17 cellular contexts compared by ENCODE assay signal in genomic region chr2:239929504-239929903, GRCh38.
DNase-seq lines count a peak whose midpoint lies in the region; ATAC-seq and TF ChIP-seq lines count a peak whose summit lies in the region.
"Had no signal": no experiment of that assay in that cellular context is flagged by ENCODE, and none has a peak within 500 bp of the region (broad histone marks: within the 10 kb centered on the region; RNA-seq: fewer than 3 reads in every experiment).

No MANE protein-coding gene starts in this region.

- peaks cover under 1% of the 10 kb centered on the region for H3K27me3 Mint-ChIP-seq in activated CD4-positive, alpha-beta memory T cell treated with anti-CD3 and anti-CD28 coated beads, Interleukin-2, amount 10 ng/mL, durations not matched to agents 7 days and 5 days
- H3K27me3 Mint-ChIP-seq: B cell had no signal

- H2AFZ ChIP-seq in SK-N-SH (ENCODE audit: low read depth) = no peak overlapping the region

- no peaks in the 10 kb centered on the region for H3K79me2 ChIP-seq in SK-N-SH (ENCODE audit: insufficient read depth)

- no peak for TF ChIP-seq RAD21 in SK-N-SH (IDR thresholded peaks at IDR 0.05; ENCODE audit: low read length)

- H3K9me3 Mint-ChIP-seq in activated CD4-positive, alpha-beta memory T cell treated with anti-CD3 and anti-CD28 coated beads, Interleukin-2, amount 10 ng/mL, durations not matched to agents 7 days and 5 days = no peaks in the 10 kb centered on the region
- H3K9me3 Mint-ChIP-seq: activated naive CD4-positive, alpha-beta T cell treated with anti-CD3 and anti-CD28 coated beads, Interleukin-2, amount 50 U/mL, for 72 hours had no signal

- no peak for TF ChIP-seq CTCF in left lung (IDR thresholded peaks at IDR 0.05)
- no peak for TF ChIP-seq CTCF in suprapubic skin (IDR thresholded peaks at IDR 0.05)
- TF ChIP-seq CTCF in SK-N-SH (IDR thresholded peaks at IDR 0.05) = no peak

- CTCF ChIA-PET in activated CD4-positive, alpha-beta memory T cell treated with anti-CD3 and anti-CD28 coated beads, Interleukin-2, amount 10 ng/mL, durations not matched to agents 7 days and 5 days (lab: Charles Lee) = no interaction called here
- CTCF ChIA-PET in SK-N-SH (lab: Yijun Ruan, JAX) = interaction anchor here (1.4 kb wide), 2 partner anchors 62 to 524 kb away, joined by 3 to 5 read pairs; no protein-coding TSS in a partner anchor

- H3K36me3 ChIP-seq in left lung = no peaks in the 10 kb centered on the region
- H3K36me3 ChIP-seq in suprapubic skin = no peaks in the 10 kb centered on the region
- H3K36me3 ChIP-seq in SK-N-SH (replicated peaks in 1 of 2; ENCODE audit: control insufficient read depth in 1 of 2, insufficient read depth in 2 of 2, low read length in 1 of 2) = no peaks in the 10 kb centered on the region
- H3K36me3 ChIP-seq: gastrocnemius medialis had no signal

- H3K9ac ChIP-seq in SK-N-SH = no peak overlapping the region

- no peak for TF ChIP-seq POLR2A in suprapubic skin (IDR thresholded peaks at IDR 0.05)

- peaks cover 39% of the 10 kb centered on the region for H3K4me1 Mint-ChIP-seq in activated CD4-positive, alpha-beta memory T cell treated with anti-CD3 and anti-CD28 coated beads, Interleukin-2, amount 10 ng/mL, durations not matched to agents 7 days and 5 days

- no peak for ATAC-seq in left lung
- no peak for ATAC-seq in GM21786 (IDR thresholded peaks at IDR 0.05; ENCODE audit: unreplicated experiment)
- ATAC-seq: activated naive CD4-positive, alpha-beta T cell treated with anti-CD3 and anti-CD28 coated beads, Interleukin-2, amount 50 U/mL, for 72 hours; gastrocnemius medialis had no signal

- H3K36me3 Mint-ChIP-seq in activated CD4-positive, alpha-beta memory T cell treated with anti-CD3 and anti-CD28 coated beads, Interleukin-2, amount 10 ng/mL, durations not matched to agents 7 days and 5 days (ENCODE audit: low read depth) = peaks cover 3% of the 10 kb centered on the region

- peak; percentile 46 for DNase-seq in activated CD8-positive, alpha-beta memory T cell treated with anti-CD3 and anti-CD28 coated beads for 24 hours
- no peak for DNase-seq in activated CD8-positive, alpha-beta memory T cell treated with anti-CD3 and anti-CD28 coated beads, Interleukin-2, amount 50 U/mL, for 48 hours
- peak; percentile 11 for DNase-seq in activated CD4-positive, alpha-beta memory T cell treated with anti-CD3 and anti-CD28 coated beads, Interleukin-2, amount 10 ng/mL, durations not matched to agents 7 days and 5 days
- DNase-seq in left lung = peak; percentile 18 to 60
- DNase-seq in suprapubic skin (ENCODE audit: low spot score in 2 of 2) = peak; percentile 36 to 73
- DNase-seq in SK-N-SH = no peak
- no peak for DNase-seq in GM19240 (ENCODE audit: insufficient read length, low spot score)
- DNase-seq: 8988T, KG1, MV-4-11, NCI-H2081 treated with DMSO at 0.1 percent for 48 hours, NCI-H510A had no signal

- H3K9me2 ChIP-seq in SK-N-SH = no peaks in the 10 kb centered on the region

- no peak overlapping the region for H3K4me2 ChIP-seq in SK-N-SH

- no peak overlapping the region for H3K27ac Mint-ChIP-seq in activated CD4-positive, alpha-beta memory T cell treated with anti-CD3 and anti-CD28 coated beads, Interleukin-2, amount 10 ng/mL, durations not matched to agents 7 days and 5 days
- H3K27ac Mint-ChIP-seq: B cell had no signal

- peaks cover 0 to 14% of the 10 kb centered on the region in 2 donors for H3K27me3 ChIP-seq in left lung
- H3K27me3 ChIP-seq in suprapubic skin = no peaks in the 10 kb centered on the region
- no peaks in the 10 kb centered on the region for H3K27me3 ChIP-seq in SK-N-SH (ENCODE audit: insufficient read depth)
- H3K27me3 ChIP-seq: gastrocnemius medialis had no signal

- POLR2A ChIA-PET in activated CD4-positive, alpha-beta memory T cell treated with anti-CD3 and anti-CD28 coated beads, Interleukin-2, amount 10 ng/mL, durations not matched to agents 7 days and 5 days (lab: Charles Lee) = interaction anchor here (1.1 kb wide), 1 partner anchor 41 kb away, joined by 3 read pairs; no protein-coding TSS in a partner anchor
- POLR2A ChIA-PET in SK-N-SH (lab: Yijun Ruan, JAX) = no interaction called here

- H3K4me1 ChIP-seq in left lung (no peaks in the 10 kb centered on the region), suprapubic skin (peaks cover 1% of the 10 kb centered on the region), SK-N-SH (ENCODE audit: control insufficient read depth in 1 of 2, insufficient read depth in 2 of 2, low read depth in 1 of 2, low read length in 1 of 2) (no peaks in the 10 kb centered on the region; a peak in 1 of 4 replicates)
- H3K4me1 ChIP-seq: gastrocnemius medialis had no signal

- H3K9me3 ChIP-seq in left lung = no peaks in the 10 kb centered on the region
- H3K9me3 ChIP-seq in suprapubic skin = no peaks in the 10 kb centered on the region
- H3K9me3 ChIP-seq in SK-N-SH = no peaks in the 10 kb centered on the region
- H3K9me3 ChIP-seq: gastrocnemius medialis had no signal

- H3K4me3 ChIP-seq in left lung (no peak overlapping the region), suprapubic skin (no peak overlapping the region), SK-N-SH (ENCODE audit: low read depth in 2 of 2, low read length in 1 of 2) (no peak overlapping the region)
- H3K4me3 ChIP-seq: gastrocnemius medialis had no signal

- H4K20me1 ChIP-seq in SK-N-SH (ENCODE audit: insufficient read depth) = no peaks in the 10 kb centered on the region

- no peak overlapping the region for H3K4me3 Mint-ChIP-seq in activated CD4-positive, alpha-beta memory T cell treated with anti-CD3 and anti-CD28 coated beads, Interleukin-2, amount 10 ng/mL, durations not matched to agents 7 days and 5 days
- H3K4me3 Mint-ChIP-seq: B cell, brain had no signal

- TF ChIP-seq EP300 in suprapubic skin (IDR thresholded peaks at IDR 0.05) (no peak), SK-N-SH (IDR thresholded peaks at IDR 0.05; ENCODE audit: borderline replicate concordance in 1 of 2, low read depth in 1 of 2, low read length in 1 of 2) (no peak)

- WGBS in suprapubic skin = 96% methylated on average over 9 of the region's 9 CpGs
- 86% methylated on average over 9 of the region's 9 CpGs for WGBS in SK-N-SH (ENCODE audit: low lambda C conversion rate)

- H3F3A ChIP-seq in SK-N-SH (replicated peaks; ENCODE audit: insufficient read depth) = no peaks in the 10 kb centered on the region

- H3K27ac ChIP-seq in left lung (no peak overlapping the region), suprapubic skin (no peak overlapping the region), SK-N-SH (ENCODE audit: low read depth in 2 of 2, low read length in 1 of 2) (no peak overlapping the region)
- H3K27ac ChIP-seq: gastrocnemius medialis had no signal

- intact Hi-C loops in left lung (cut with DNase I) = loop anchor here in 1 of 2 donors (10.0 kb wide), 1 partner anchor 65 kb away; no protein-coding TSS in a partner anchor

TF ChIP-seq in SK-N-SH, 30 proteins besides CTCF, POLR2A, EP300 and RAD21:
- TF ChIP-seq SMC3 (IDR thresholded peaks at IDR 0.05; ENCODE audit: low read depth, low read length) (no peak), USF1 (IDR thresholded peaks at IDR 0.05; ENCODE audit: borderline replicate concordance, low read depth) (no peak), ELF1 (IDR thresholded peaks at IDR 0.05) (no peak), TCF12 (IDR thresholded peaks at IDR 0.05) (no peak), MAX (IDR thresholded peaks at IDR 0.05; ENCODE audit: low read depth) (no peak), SIN3A (IDR thresholded peaks at IDR 0.05; ENCODE audit: borderline replicate concordance, low read depth, low read length) (no peak), JUND (IDR thresholded peaks at IDR 0.05) (no peak)

Comparison
In these comparisons a context has a peak if more than half of its experiments do, and no peak if none do; other contexts are left out.
1. DNase-seq: peak in activated CD8-positive, alpha-beta memory T cell treated with anti-CD3 and anti-CD28 coated beads for 24 hours (single experiment), activated CD4-positive, alpha-beta memory T cell treated with anti-CD3 and anti-CD28 coated beads, Interleukin-2, amount 10 ng/mL, durations not matched to agents 7 days and 5 days (single experiment), left lung (2 of 2) and suprapubic skin (2 of 2); none in activated CD8-positive, alpha-beta memory T cell treated with anti-CD3 and anti-CD28 coated beads, Interleukin-2, amount 50 U/mL, for 48 hours (single experiment), SK-N-SH (single experiment) and GM19240 (single experiment).